ENCODE assay signal across 8 cellular contexts in the genomic region with DNA sequence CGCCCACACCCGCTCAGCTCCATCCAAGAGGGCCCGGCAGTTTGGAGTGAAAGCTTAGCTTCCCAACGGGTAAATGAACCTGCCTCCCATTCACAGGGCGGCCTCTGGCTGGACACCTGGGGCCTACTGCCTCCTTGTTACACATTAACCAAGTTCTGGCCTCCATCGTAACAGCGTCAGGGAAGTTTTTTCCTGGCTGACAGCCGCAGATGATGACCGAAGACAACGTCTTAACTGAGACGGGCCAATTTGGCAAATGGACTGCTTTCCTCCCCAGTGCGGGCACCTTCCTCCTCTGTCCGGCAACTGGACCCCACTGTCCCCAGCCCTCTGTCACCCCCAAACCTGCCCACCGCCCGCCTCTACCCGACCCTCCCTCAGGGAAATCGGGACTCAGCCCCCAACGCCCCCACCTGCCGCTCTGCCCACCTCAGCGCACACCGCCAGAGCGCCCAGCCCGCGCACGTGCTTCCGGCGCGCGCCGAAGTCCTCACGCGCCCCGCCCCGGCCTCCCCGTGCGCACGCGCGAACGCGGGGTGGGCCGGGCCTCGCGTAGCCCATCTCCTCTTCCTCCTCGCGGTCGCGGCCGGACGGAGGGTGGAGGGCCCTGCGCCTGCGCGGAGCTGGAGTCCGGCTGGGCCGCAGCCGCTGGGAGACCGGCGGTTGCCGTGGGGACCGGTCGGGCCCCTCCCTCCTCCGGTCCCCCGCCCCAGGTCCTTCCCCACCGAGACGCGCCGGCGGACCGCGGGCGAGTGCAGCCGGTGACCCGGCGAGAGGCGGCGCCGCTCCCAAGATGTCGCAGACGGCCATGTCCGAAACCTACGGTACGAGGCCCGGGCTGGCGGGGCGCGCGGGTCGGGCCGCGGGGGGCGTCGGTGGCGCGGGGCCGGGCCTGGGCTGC. TPM values are rescaled to one million over a fixed set of nuclear protein-coding genes. Genes with fewer than 3 reads are reported as not detected.
DNase-seq lines count a peak whose midpoint lies in the region; ATAC-seq and TF ChIP-seq lines count a peak whose summit lies in the region.

A gene with protein sequence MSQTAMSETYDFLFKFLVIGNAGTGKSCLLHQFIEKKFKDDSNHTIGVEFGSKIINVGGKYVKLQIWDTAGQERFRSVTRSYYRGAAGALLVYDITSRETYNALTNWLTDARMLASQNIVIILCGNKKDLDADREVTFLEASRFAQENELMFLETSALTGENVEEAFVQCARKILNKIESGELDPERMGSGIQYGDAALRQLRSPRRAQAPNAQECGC (plus strand): TSS at position 565 of the 901 bp plus-strand sequence. CDS start 229 bp downstream, at position 794.

- H3K27me3 ChIP-seq in layer of hippocampus (ENCODE audit: control insufficient read depth, insufficient read depth, low read length): no peaks in the 10 kb centered on the region

- H3K27ac ChIP-seq in cingulate gyrus (ENCODE audit: low read depth, low read length) (peak within 1 kb of the TSS; percentile 70), layer of hippocampus (ENCODE audit: low read depth, low read length) (peak within 1 kb of the TSS; percentile 72)

- H3K4me3 Mint-ChIP-seq in activated CD4-positive, alpha-beta T cell treated with anti-CD3 and anti-CD28 coated beads for 36 hours: peak within 1 kb of the TSS; percentile 82

- peaks cover 5% of the 10 kb centered on the region for H3K9me3 Mint-ChIP-seq in activated CD4-positive, alpha-beta T cell treated with anti-CD3 and anti-CD28 coated beads for 36 hours (ENCODE audit: low read depth)

- intact Hi-C loops in activated CD4-positive, alpha-beta T cell treated with anti-CD3 and anti-CD28 coated beads for 36 hours (cut with DNase I, micrococcal nuclease): loop anchor here (1.0 to 10.0 kb wide), 7 partner anchors 11 to 356 kb away; a partner anchor contains a TSS

- H3K4me1 Mint-ChIP-seq in activated CD4-positive, alpha-beta T cell treated with anti-CD3 and anti-CD28 coated beads for 36 hours: peaks cover 31% of the 10 kb centered on the region

- H3K27me3 Mint-ChIP-seq in activated CD4-positive, alpha-beta T cell treated with anti-CD3 and anti-CD28 coated beads for 36 hours: no peaks in the 10 kb centered on the region

- H3K36me3 Mint-ChIP-seq in activated CD4-positive, alpha-beta T cell treated with anti-CD3 and anti-CD28 coated beads for 36 hours (ENCODE audit: low read depth): peaks cover 2% of the 10 kb centered on the region

- POLR2A ChIA-PET in activated CD4-positive, alpha-beta T cell treated with anti-CD3 and anti-CD28 coated beads for 36 hours (lab: Charles Lee): no interaction called here

- H3K27ac Mint-ChIP-seq in activated CD4-positive, alpha-beta T cell treated with anti-CD3 and anti-CD28 coated beads for 36 hours: peak within 1 kb of the TSS; percentile 71

- DNase-seq in A172 (ENCODE audit: low spot score) (peak; percentile 77), NCI-H345 treated with DMSO at 0.1 percent for 48 hours (lab: John Stamatoyannopoulos, UW; ENCODE audit: unreplicated experiment) (peak; percentile 5)
- DNase-seq in activated CD4-positive, alpha-beta T cell treated with anti-CD3 and anti-CD28 coated beads for 36 hours: peak; percentile 84
- peak; percentile 47 to 63 (median 52) for DNase-seq in stimulated activated CD4-positive, alpha-beta T cell treated with anti-CD3 and anti-CD28 coated beads, Interleukin-1b, Interleukin-23, amount 100 ng/mL, for 24 hours (ENCODE audit: low read depth in 4 of 4, low spot score in 1 of 4)

- TF ChIP-seq POLR2A in GM18526 (IDR thresholded peaks at IDR 0.05; ENCODE audit: extremely low read depth, insufficient read length): peak; percentile 71

- peak; percentile 51 for ATAC-seq in HG03060 (IDR thresholded peaks at IDR 0.05; ENCODE audit: low read depth, unreplicated experiment)
- ATAC-seq in activated CD4-positive, alpha-beta T cell treated with anti-CD3 and anti-CD28 coated beads for 36 hours: peak; percentile 87

- CTCF ChIA-PET in activated CD4-positive, alpha-beta T cell treated with anti-CD3 and anti-CD28 coated beads for 36 hours (lab: Charles Lee): interaction anchor here (0.6 to 1.8 kb wide), 4 partner anchors 16 to 221 kb away, joined by 3 to 4 read pairs (median 3); no protein-coding TSS in a partner anchor

RNA-seq across cellular contexts. Expression of the gene that starts here (rescaled TPM):
- total RNA-seq in A172 (2014; rRNA removed; shearing (Covaris generic)): 48.5 and 61.5 TPM in 2 replicates
- total RNA-seq in activated CD4-positive, alpha-beta T cell treated with anti-CD3 and anti-CD28 coated beads for 36 hours: 10 to 100 TPM; 22.1 to 24.0 TPM

Comparison
In these comparisons a context has a peak if more than half of its experiments do, and no peak if none do; other contexts are left out.
1. Peak in every context shown above with its lines: DNase-seq, ATAC-seq and H3K27ac ChIP-seq.
2. DNase-seq: peak in every context shown above with its lines; median percentile 84 in activated CD4-positive, alpha-beta T cell treated with anti-CD3 and anti-CD28 coated beads for 36 hours; 77 in A172; 52 in stimulated activated CD4-positive, alpha-beta T cell treated with anti-CD3 and anti-CD28 coated beads, Interleukin-1b, Interleukin-23, amount 100 ng/mL, for 24 hours; 5 in NCI-H345 treated with DMSO at 0.1 percent for 48 hours.